11 cellular contexts compared by ENCODE assay signal in the genomic region with DNA sequence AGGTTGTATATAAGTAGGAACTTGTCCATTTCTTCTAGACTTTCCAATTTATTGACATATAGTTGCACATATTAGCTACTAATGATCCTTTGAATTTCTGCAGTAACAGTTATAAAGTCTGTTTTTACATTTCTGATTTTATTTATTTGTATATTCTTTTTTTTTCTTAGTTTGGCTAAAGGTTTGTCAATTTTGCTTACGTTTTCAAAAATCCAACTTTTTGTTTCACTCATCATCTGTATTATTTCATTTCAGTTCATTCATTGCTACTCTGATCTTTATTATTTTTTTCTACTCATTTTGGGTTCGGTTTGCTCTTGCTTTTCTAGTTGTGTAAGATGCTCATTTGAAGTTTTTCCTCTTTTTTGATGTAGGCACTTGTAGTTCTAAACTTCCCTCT.
"Had no signal": no experiment of that assay in that cellular context is flagged by ENCODE, and none has a peak within 500 bp of the region (broad histone marks: within the 10 kb centered on the region; RNA-seq: fewer than 3 reads in every experiment).

No MANE protein-coding gene starts in this region.

- FAIRE-seq: H1, H54 had no signal

- H3K4me2 ChIP-seq: GM23338 had no signal

- H3K4me1 ChIP-seq: HAP-1 had no signal

- H2AFZ ChIP-seq: GM23248, GM23338 had no signal

- DNase-seq: GM23248, GOT3, H7, H9, HCEC 1CT, HFFc6 had no signal

- H3K4me3 ChIP-seq: GM23248, GM23338, HAP-1 had no signal

- ATAC-seq: GM23338, HCT116 had no signal

- H3K9ac ChIP-seq: GM23248 had no signal

- H3K27ac ChIP-seq: GM23248 had no signal
